Comparison of ENCODE assay signal across 8 cellular contexts in genomic region chr6:52577778-52578473, GRCh38. TPM values are rescaled to one million over a fixed set of nuclear protein-coding genes. Genes with fewer than 3 reads are reported as not detected.
DNase-seq lines count a peak whose midpoint lies in the region; ATAC-seq, FAIRE-seq and TF ChIP-seq lines count a peak whose summit lies in the region.

No MANE protein-coding gene starts in this region.

- H3K4me3 ChIP-seq in kidney (ENCODE audit: low read length in 2 of 2) = peak overlapping the region; percentile 77 to 82
- H3K4me3 ChIP-seq in thyroid gland (replicated peaks in 1 of 3) = peak overlapping the region; percentile 38 to 85 (median 70)

- no peak for ATAC-seq in activated T-cell treated with anti-CD3 and anti-CD28 coated beads, Interleukin-2, amount 50 U/mL, for 4 hours
- ATAC-seq in activated T-helper 17 cell treated with anti-CD3 and anti-CD28 coated beads, Interleukin-2, amount 50 U/mL, for 72 hours (replicated peaks) = no peak

- H3K36me3 Mint-ChIP-seq in activated T-cell treated with anti-CD3 and anti-CD28 coated beads, Interleukin-2, amount 50 U/mL, for 4 hours (ENCODE audit: insufficient read depth) = no peaks in the 10 kb centered on the region
- no peaks in the 10 kb centered on the region for H3K36me3 Mint-ChIP-seq in activated T-helper 17 cell treated with anti-CD3 and anti-CD28 coated beads, Interleukin-2, amount 50 U/mL, for 72 hours (ENCODE audit: low read depth)

- peaks cover 40% of the 10 kb centered on the region for H3K4me1 Mint-ChIP-seq in activated T-cell treated with anti-CD3 and anti-CD28 coated beads, Interleukin-2, amount 50 U/mL, for 4 hours (ENCODE audit: low read depth)
- peaks cover 22% of the 10 kb centered on the region for H3K4me1 Mint-ChIP-seq in activated T-helper 17 cell treated with anti-CD3 and anti-CD28 coated beads, Interleukin-2, amount 50 U/mL, for 72 hours

- FAIRE-seq in kidney (lab: Jason Lieb, UNC) = no peak
- FAIRE-seq in GM12891 (lab: Jason Lieb, UNC) = no peak

- no peaks in the 10 kb centered on the region for H3K27me3 Mint-ChIP-seq in activated T-cell treated with anti-CD3 and anti-CD28 coated beads, Interleukin-2, amount 50 U/mL, for 4 hours (ENCODE audit: low read depth)
- no peaks in the 10 kb centered on the region for H3K27me3 Mint-ChIP-seq in activated T-helper 17 cell treated with anti-CD3 and anti-CD28 coated beads, Interleukin-2, amount 50 U/mL, for 72 hours

- H3K9me3 ChIP-seq in kidney (ENCODE audit: control insufficient read depth in 1 of 2, low read length in 2 of 2) (no peaks in the 10 kb centered on the region), thyroid gland (no peaks in the 10 kb centered on the region)

- WGBS in thyroid gland, 2 donors = 76% methylated on average over 9 of the region's 9 CpGs

- H3K36me3 ChIP-seq in kidney (ENCODE audit: control insufficient read depth in 1 of 2, insufficient read depth in 2 of 2, low read length in 2 of 2) = no peaks in the 10 kb centered on the region
- no peaks in the 10 kb centered on the region for H3K36me3 ChIP-seq in thyroid gland

- no peak for TF ChIP-seq POLR2A in thyroid gland (IDR thresholded peaks at IDR 0.05)
- TF ChIP-seq POLR2A in GM12891 (IDR thresholded peaks at IDR 0.05; ENCODE audit: low read depth, low read length) = no peak

- no peak for TF ChIP-seq CTCF in kidney (IDR thresholded peaks at IDR 0.05; ENCODE audit: borderline replicate concordance, extremely low read depth, insufficient read depth)
- TF ChIP-seq CTCF in thyroid gland (IDR thresholded peaks at IDR 0.05) = no peak

- no peaks in the 10 kb centered on the region for H3K9me3 Mint-ChIP-seq in activated T-cell treated with anti-CD3 and anti-CD28 coated beads, Interleukin-2, amount 50 U/mL, for 4 hours
- H3K9me3 Mint-ChIP-seq in activated T-helper 17 cell treated with anti-CD3 and anti-CD28 coated beads, Interleukin-2, amount 50 U/mL, for 72 hours = no peaks in the 10 kb centered on the region

- H3K4me3 Mint-ChIP-seq in activated T-cell treated with anti-CD3 and anti-CD28 coated beads, Interleukin-2, amount 50 U/mL, for 4 hours = peak overlapping the region; percentile 68
- H3K4me3 Mint-ChIP-seq in activated T-helper 17 cell treated with anti-CD3 and anti-CD28 coated beads, Interleukin-2, amount 50 U/mL, for 72 hours = peak overlapping the region; percentile 59

- no peak overlapping the region for H3K27ac Mint-ChIP-seq in activated T-helper 17 cell treated with anti-CD3 and anti-CD28 coated beads, Interleukin-2, amount 50 U/mL, for 72 hours

- H3K27ac ChIP-seq in kidney (ENCODE audit: low read depth in 2 of 2, low read length in 2 of 2) (peak overlapping the region; percentile 91 to 93), thyroid gland (peak overlapping the region; percentile 96 to 99 (median 97))

- H3K9ac ChIP-seq in kidney (ENCODE audit: low read length in 2 of 2) = peak overlapping the region; percentile 81 to 91

- intact Hi-C loops in kidney (cut with DNase I) (no loop called here), thyroid gland (cut with DNase I) (loop anchor here (5.0 kb wide), 1 partner anchor 156 kb away; the partner anchor contains the start of gene EFHC1)

- no peaks in the 10 kb centered on the region for H3K27me3 ChIP-seq in thyroid gland

- DNase-seq in activated T-cell treated with anti-CD3 and anti-CD28 coated beads, Interleukin-2, amount 50 U/mL, for 4 hours = no peak
- DNase-seq in activated T-cell treated with anti-CD3 and anti-CD28 coated beads for 4 hours (no peak), kidney (no peak), thyroid gland (no peak), NCI-H82 treated with DMSO at 0.1 percent for 48 hours (lab: John Stamatoyannopoulos, UW; ENCODE audit: unreplicated experiment) (no peak), cerebellar nuclear complex (lab: John Stamatoyannopoulos, UW) (no peak), GM12891 (ENCODE audit: insufficient read length, low spot score) (no peak)

- H3K4me1 ChIP-seq in kidney (ENCODE audit: control insufficient read depth in 1 of 2, insufficient read depth in 1 of 2, low read depth in 1 of 2, low read length in 2 of 2) (peaks cover 23% of the 10 kb centered on the region in 2 donors), thyroid gland (peaks cover 32 to 33% of the 10 kb centered on the region in 2 donors)

TF ChIP-seq in GM12891, 5 proteins besides CTCF, POLR2A, EP300 and RAD21:
- TF ChIP-seq POLR2AphosphoS5 (IDR thresholded peaks at IDR 0.05; ENCODE audit: low read depth, low read length) (no peak), PAX5 (IDR thresholded peaks at IDR 0.05; ENCODE audit: insufficient read depth, low read length, severe bottlenecking) (no peak), POU2F2 (IDR thresholded peaks at IDR 0.05; ENCODE audit: low read depth, low read length) (no peak), SPI1 (IDR thresholded peaks at IDR 0.05; ENCODE audit: low read depth, low read length) (no peak), TAF1 (IDR thresholded peaks at IDR 0.05; ENCODE audit: low read depth, low read length) (no peak)
TF ChIP-seq in GM12891: peak in this region for 0.

RNA-seq across cellular contexts. Expression of gene TRAM2, which starts 1.1 kb away (rescaled TPM):
- total RNA-seq in activated T-cell treated with anti-CD3 and anti-CD28 coated beads, Interleukin-2, amount 50 U/mL, for 4 hours = 1 to 10 TPM; 1.6 to 2.9 (median 2.4) TPM
- 1 to 10 TPM; 1.7 to 5.4 TPM for total RNA-seq in activated T-helper 17 cell treated with anti-CD3 and anti-CD28 coated beads, Interleukin-2, amount 50 U/mL, for 72 hours
- 20.7 TPM for total RNA-seq in kidney
- polyA plus RNA-seq in kidney (ENCODE audit: insufficient read depth, low read depth, low replicate concordance) = 4.5 TPM
- 10 to 100 TPM; 16.5 to 21.8 (median 19.7) TPM for total RNA-seq in thyroid gland
- 7.5 TPM for polyA plus RNA-seq in GM12891 (2012; ENCODE audit: low read depth, missing spikeins)
